In genomic region chr5:369151-369939, GRCh38 we compare ENCODE assay signal across 9 cellular contexts. TPM values are rescaled to one million over a fixed set of nuclear protein-coding genes. Genes with fewer than 3 reads are reported as not detected.
A peak's percentile ranks its signal among the peaks of the same experiment; 100 is the strongest.
DNase-seq lines count a peak whose midpoint lies in the region; ATAC-seq lines count a peak whose summit lies in the region.
"Had no signal": no experiment of that assay in that cellular context is flagged by ENCODE, and none has a peak within 500 bp of the region (broad histone marks: within the 10 kb centered on the region; RNA-seq: fewer than 3 reads in every experiment).

No MANE protein-coding gene starts in this region.

- H3K9me3 Mint-ChIP-seq in activated CD4-positive, alpha-beta T cell treated with anti-CD3 and anti-CD28 coated beads, Interleukin-2, amount 10 ng/mL, durations not matched to agents 7 days and 5 days: peaks cover 12% of the 10 kb centered on the region
- peaks cover 7% of the 10 kb centered on the region for H3K9me3 Mint-ChIP-seq in dendritic cell treated with granulocyte-macrophage colony-stimulating factor and Interleukin-4, amounts not matched to agents 40 ng/mL and 50 ng/mL, for 4 days
- H3K9me3 Mint-ChIP-seq in stimulated activated naive CD8-positive, alpha-beta T cell treated with anti-CD3 and anti-CD28 coated beads, Interleukin-15, amount 100 ng/mL, for 72 hours: peaks cover 1 to 11% of the 10 kb centered on the region in 2 donors

- ATAC-seq in HG03460 (IDR thresholded peaks at IDR 0.05; ENCODE audit: unreplicated experiment): peak; percentile 31
- peak; percentile 18 for ATAC-seq in stimulated activated naive CD8-positive, alpha-beta T cell treated with anti-CD3 and anti-CD28 coated beads, Interleukin-15, amount 100 ng/mL, for 72 hours

- in situ Hi-C loops in G401 (cut with HindIII; ENCODE audit: low sequenced_read_pairs): no loop called here

- no peaks in the 10 kb centered on the region for H3K27me3 Mint-ChIP-seq in activated CD4-positive, alpha-beta T cell treated with anti-CD3 and anti-CD28 coated beads, Interleukin-2, amount 10 ng/mL, durations not matched to agents 7 days and 5 days
- H3K27me3 Mint-ChIP-seq in dendritic cell treated with granulocyte-macrophage colony-stimulating factor and Interleukin-4, amounts not matched to agents 40 ng/mL and 50 ng/mL, for 4 days: no peaks in the 10 kb centered on the region
- H3K27me3 Mint-ChIP-seq in stimulated activated naive CD8-positive, alpha-beta T cell treated with anti-CD3 and anti-CD28 coated beads, Interleukin-15, amount 100 ng/mL, for 72 hours: no peaks in the 10 kb centered on the region

- peaks cover 59% of the 10 kb centered on the region for H3K4me1 Mint-ChIP-seq in activated CD4-positive, alpha-beta T cell treated with anti-CD3 and anti-CD28 coated beads, Interleukin-2, amount 10 ng/mL, durations not matched to agents 7 days and 5 days
- peaks cover 72% of the 10 kb centered on the region for H3K4me1 Mint-ChIP-seq in dendritic cell treated with granulocyte-macrophage colony-stimulating factor and Interleukin-4, amounts not matched to agents 40 ng/mL and 50 ng/mL, for 4 days (ENCODE audit: low read depth)
- peaks cover 72% of the 10 kb centered on the region for H3K4me1 Mint-ChIP-seq in stimulated activated naive CD8-positive, alpha-beta T cell treated with anti-CD3 and anti-CD28 coated beads, Interleukin-15, amount 100 ng/mL, for 72 hours

- H3K27ac Mint-ChIP-seq in activated CD4-positive, alpha-beta T cell treated with anti-CD3 and anti-CD28 coated beads, Interleukin-2, amount 10 ng/mL, durations not matched to agents 7 days and 5 days: peak overlapping the region; percentile 77
- peak overlapping the region; percentile 89 for H3K27ac Mint-ChIP-seq in dendritic cell treated with granulocyte-macrophage colony-stimulating factor and Interleukin-4, amounts not matched to agents 40 ng/mL and 50 ng/mL, for 4 days
- H3K27ac Mint-ChIP-seq in stimulated activated naive CD8-positive, alpha-beta T cell treated with anti-CD3 and anti-CD28 coated beads, Interleukin-15, amount 100 ng/mL, for 72 hours: peak overlapping the region; percentile 44 to 91

- POLR2A ChIA-PET in activated CD4-positive, alpha-beta T cell treated with anti-CD3 and anti-CD28 coated beads, Interleukin-2, amount 10 ng/mL, durations not matched to agents 7 days and 5 days (lab: Charles Lee): interaction anchor here (0.6 to 0.7 kb wide), 2 partner anchors 20 to 23 kb away, joined by 3 to 4 read pairs; no protein-coding TSS in a partner anchor

- intact Hi-C loops in dendritic cell treated with granulocyte-macrophage colony-stimulating factor and Interleukin-4, amounts not matched to agents 40 ng/mL and 50 ng/mL, for 4 days (cut with micrococcal nuclease): loop anchor here (2.0 kb wide), 1 partner anchor 31 kb away; no protein-coding TSS in a partner anchor

- H3K4me3 Mint-ChIP-seq in activated CD4-positive, alpha-beta T cell treated with anti-CD3 and anti-CD28 coated beads, Interleukin-2, amount 10 ng/mL, durations not matched to agents 7 days and 5 days: no peak overlapping the region
- no peak overlapping the region for H3K4me3 Mint-ChIP-seq in dendritic cell treated with granulocyte-macrophage colony-stimulating factor and Interleukin-4, amounts not matched to agents 40 ng/mL and 50 ng/mL, for 4 days
- H3K4me3 Mint-ChIP-seq in stimulated activated naive CD8-positive, alpha-beta T cell treated with anti-CD3 and anti-CD28 coated beads, Interleukin-15, amount 100 ng/mL, for 72 hours: peak overlapping the region; percentile 51 to 59

- peak; percentile 4 for DNase-seq in activated CD4-positive, alpha-beta T cell treated with anti-CD3 and anti-CD28 coated beads, Interleukin-2, amount 10 ng/mL, durations not matched to agents 7 days and 5 days
- no peak for DNase-seq in activated CD4-positive, alpha-beta T cell treated with anti-CD3 and anti-CD28 coated beads for 48 hours
- peak in 1 of 2 donors; percentile 17 for DNase-seq in stimulated activated naive CD8-positive, alpha-beta T cell treated with anti-CD3 and anti-CD28 coated beads, Interleukin-15, amount 100 ng/mL, for 72 hours
- no peak for DNase-seq in pons (ENCODE audit: low spot score)
- no peak for DNase-seq in G401 (ENCODE audit: low spot score)
- no peak for DNase-seq in COR-L47 (lab: John Stamatoyannopoulos, UW)
- DNase-seq: ACHN had no signal

- H3K36me3 Mint-ChIP-seq in activated CD4-positive, alpha-beta T cell treated with anti-CD3 and anti-CD28 coated beads, Interleukin-2, amount 10 ng/mL, durations not matched to agents 7 days and 5 days (ENCODE audit: low read depth): peaks cover 53% of the 10 kb centered on the region
- peaks cover 70% of the 10 kb centered on the region for H3K36me3 Mint-ChIP-seq in dendritic cell treated with granulocyte-macrophage colony-stimulating factor and Interleukin-4, amounts not matched to agents 40 ng/mL and 50 ng/mL, for 4 days (ENCODE audit: low read depth)

- CTCF ChIA-PET in activated CD4-positive, alpha-beta T cell treated with anti-CD3 and anti-CD28 coated beads, Interleukin-2, amount 10 ng/mL, durations not matched to agents 7 days and 5 days (lab: Charles Lee): interaction anchor here (1.0 to 2.1 kb wide), 4 partner anchors 8 to 35 kb away, joined by 3 to 7 read pairs (median 4); no protein-coding TSS in a partner anchor

RNA-seq across cellular contexts. Expression of gene AHRR, which starts 47.8 kb away (rescaled TPM):
- 10 to 100 TPM; 28.3 to 34.9 TPM for total RNA-seq in activated CD4-positive, alpha-beta T cell treated with anti-CD3 and anti-CD28 coated beads, Interleukin-2, amount 10 ng/mL, durations not matched to agents 7 days and 5 days
- 0.24 and 2.5 TPM in 2 replicates for total RNA-seq in G401 (2014; rRNA removed; shearing (Covaris generic))

Comparison
In these comparisons a context has a peak if more than half of its experiments do, and no peak if none do; other contexts are left out.
1. H3K4me3 Mint-ChIP-seq: peak in stimulated activated naive CD8-positive, alpha-beta T cell treated with anti-CD3 and anti-CD28 coated beads, Interleukin-15, amount 100 ng/mL, for 72 hours (2 of 2); none in activated CD4-positive, alpha-beta T cell treated with anti-CD3 and anti-CD28 coated beads, Interleukin-2, amount 10 ng/mL, durations not matched to agents 7 days and 5 days (single experiment) and dendritic cell treated with granulocyte-macrophage colony-stimulating factor and Interleukin-4, amounts not matched to agents 40 ng/mL and 50 ng/mL, for 4 days (single experiment).
2. Peak in every context shown above with its lines, with median percentiles within 50 percentile points of each other: H3K27ac Mint-ChIP-seq.